24 cellular contexts compared by ENCODE assay signal in the genomic region with DNA sequence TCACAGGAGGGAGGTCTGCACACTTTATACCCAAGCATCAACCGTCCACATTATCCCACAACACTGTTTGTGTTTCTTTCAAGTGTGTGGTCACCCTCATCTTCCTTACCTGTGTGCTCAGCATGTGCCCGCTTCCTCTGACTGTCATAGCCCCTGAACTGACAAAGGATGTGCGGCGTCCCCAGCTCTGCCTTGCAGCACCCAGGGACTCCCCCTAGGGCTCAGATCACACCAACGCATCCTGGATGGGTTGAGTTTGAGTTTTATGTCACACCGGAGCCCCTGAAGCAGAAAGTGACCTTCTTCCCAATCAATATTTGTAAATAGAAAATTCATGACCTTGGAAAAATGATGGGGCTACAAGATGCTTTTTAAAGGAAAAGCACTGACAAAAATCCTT.
DNase-seq lines count a peak whose midpoint lies in the region; ATAC-seq, FAIRE-seq and TF ChIP-seq lines count a peak whose summit lies in the region.
"Had no signal": no experiment of that assay in that cellular context is flagged by ENCODE, and none has a peak within 500 bp of the region (broad histone marks: within the 10 kb centered on the region; RNA-seq: fewer than 3 reads in every experiment).

No MANE protein-coding gene starts in this region.

- POLR2A ChIA-PET in H1 (lab: Charles Lee; ENCODE audit: partially characterized antibody): no interaction called here

- no peak overlapping the region for H2BK20ac ChIP-seq in H1 (ENCODE audit: low read length)

- H3K27me3 Mint-ChIP-seq in GM23338 (ENCODE audit: insufficient read depth, low read depth, poor library complexity): no peaks in the 10 kb centered on the region
- H3K27me3 Mint-ChIP-seq: activated naive CD8-positive, alpha-beta T cell; stimulated activated memory B cell treated with anti-CD40 and anti-IgM and Interleukin-4, amounts not matched to agents 10 μg/mL and 1 μg/mL and 100 μg/mL, for 72 hours had no signal

- H3K27me3 ChIP-seq in GM23338 (ENCODE audit: insufficient read depth) (no peaks in the 10 kb centered on the region), H1 (replicated peaks in 1 of 4; ENCODE audit: control insufficient read depth in 3 of 4, extremely low read depth in 1 of 4, insufficient read depth in 3 of 4, low read length in 3 of 4) (no peaks in the 10 kb centered on the region)
- H3K27me3 ChIP-seq: gastrocnemius medialis had no signal

- no peak overlapping the region for H2BK12ac ChIP-seq in H1 (ENCODE audit: low read depth, low read length)

- WGBS in H1 (ENCODE audit: extremely low coverage in 1 of 2, insufficient coverage in 1 of 2, insufficient read length in 1 of 2, insufficient replicate concordance in 2 of 2, low coverage in 1 of 2, low lambda C conversion rate in 2 of 2, missing lambda C conversion rate in 1 of 2), 2 experiments: 62% methylated on average over 6 of the region's 6 CpGs; no CpG with 5 or more reads in 1 of the 2 experiments

- H3K9ac ChIP-seq in H1 (replicated peaks in 1 of 4; ENCODE audit: extremely low read depth in 1 of 4, low read depth in 3 of 4, low read length in 3 of 4): no peak overlapping the region

- no peaks in the 10 kb centered on the region for H3K9me2 ChIP-seq in GM23338 (ENCODE audit: insufficient read depth)

- H3K4ac ChIP-seq in H1 (replicated peaks; ENCODE audit: insufficient read length, low read depth, low read length): no peak overlapping the region

- no peak overlapping the region for H4K5ac ChIP-seq in H1 (ENCODE audit: insufficient read length, low read depth, low read length)

- H3K4me3 ChIP-seq in GM23338 (no peak overlapping the region), H1 (ENCODE audit: extremely low read depth in 1 of 4, insufficient read depth in 2 of 4, low read depth in 3 of 4, low read length in 4 of 4) (no peak overlapping the region)
- H3K4me3 ChIP-seq: gastrocnemius medialis, lower lobe of right lung, psoas muscle had no signal

- H3K4me2 ChIP-seq in GM23338 (no peak overlapping the region), H1 (ENCODE audit: insufficient read depth in 1 of 2, low read depth in 2 of 2, low read length in 2 of 2) (no peak overlapping the region)

- H3K27ac ChIP-seq in GM23338 (ENCODE audit: low read depth) (no peak overlapping the region), H1 (ENCODE audit: low read depth, low read length) (no peak overlapping the region)
- H3K27ac ChIP-seq: gastrocnemius medialis, lower lobe of right lung, psoas muscle had no signal

- no peaks in the 10 kb centered on the region for H3K79me1 ChIP-seq in H1 (ENCODE audit: low read depth, low read length)

- TF ChIP-seq CTCF in GM23338 (conservative IDR thresholded peaks at IDR 0.05; ENCODE audit: low read depth in 2 of 2) (peak; percentile 44 to 49), H1 (IDR thresholded peaks at IDR 0.05; ENCODE audit: control extremely low read depth in 1 of 3, insufficient read depth in 1 of 3, low read depth in 1 of 3, low read length in 3 of 3) (peak; percentile 56 to 71 (median 69))

- no peak overlapping the region for H2BK5ac ChIP-seq in H1 (ENCODE audit: low read depth, low read length)

- no peak overlapping the region for H3K14ac ChIP-seq in H1 (ENCODE audit: insufficient read length)

- H3K36me3 ChIP-seq in GM23338 (ENCODE audit: insufficient read depth): no peaks in the 10 kb centered on the region; the same call in 1 of the 2 replicates
- no peaks in the 10 kb centered on the region for H3K36me3 ChIP-seq in H1 (ENCODE audit: control insufficient read depth in 2 of 4, insufficient read depth in 4 of 4, low read length in 3 of 4)
- H3K36me3 ChIP-seq: gastrocnemius medialis, lower lobe of right lung had no signal

- no peaks in the 10 kb centered on the region for H3F3A ChIP-seq in GM23338 (replicated peaks; ENCODE audit: low read depth)

- DNase-seq in GM23338 (ENCODE audit: low spot score) (peak; percentile 43), NCI-H510A (lab: John Stamatoyannopoulos, UW) (peak; percentile 61), H1 (ENCODE audit: low read depth in 1 of 2, low spot score in 2 of 2) (peak; percentile 29 to 54), NCI-H1436 treated with DMSO at 0.1 percent for 48 hours (lab: John Stamatoyannopoulos, UW) (no peak), HuH-7.5 (ENCODE audit: low spot score) (no peak), GM19238 (ENCODE audit: insufficient read length, low spot score) (no peak)
- no peak for DNase-seq in stimulated activated effector memory CD8-positive, alpha-beta T cell treated with anti-CD3 and anti-CD28 coated beads, Interleukin-12 subunit alpha, Interleukin-12 subunit beta, amount 100 ng/mL, for 72 hours (ENCODE audit: low spot score in 2 of 2)
- DNase-seq: AML-193; CD8-positive, alpha-beta T cell; DMS79 treated with DMSO at 0.1 percent for 48 hours; effector CD8-positive, alpha-beta T cell; gastrocnemius medialis; hypothalamus; lower lobe of right lung; NCI-H1105 treated with DMSO at 0.1 percent for 48 hours; NCI-H524; psoas muscle; stimulated activated CD4-positive, alpha-beta T cell treated with anti-CD3 and anti-CD28 coated beads, Interleukin-1b, Interleukin-23, amount 100 ng/mL, for 48 hours had no signal

- FAIRE-seq in H1 (lab: Jason Lieb, UNC): no peak
- FAIRE-seq: GM12892, keratinocyte had no signal

- no peak overlapping the region for H3K56ac ChIP-seq in H1 (replicated peaks; ENCODE audit: insufficient read length, low read depth, low read length)

- H3K4me1 ChIP-seq in GM23338 (ENCODE audit: insufficient read depth) (no peaks in the 10 kb centered on the region; the same call in 1 of the 2 replicates), H1 (replicated peaks in 1 of 4; ENCODE audit: control insufficient read depth in 3 of 4, insufficient read depth in 4 of 4, low read length in 3 of 4) (peaks cover 0 to 13% (median 5%) of the 10 kb centered on the region in 4 experiments; a peak in 4 of 7 replicates)
- H3K4me1 ChIP-seq: gastrocnemius medialis, lower lobe of right lung, psoas muscle had no signal

- H3K4me1 Mint-ChIP-seq in GM23338: no peaks in the 10 kb centered on the region
- no peaks in the 10 kb centered on the region for H3K4me1 Mint-ChIP-seq in stimulated activated effector memory CD8-positive, alpha-beta T cell treated with anti-CD3 and anti-CD28 coated beads, Interleukin-12 subunit alpha, Interleukin-12 subunit beta, amount 100 ng/mL, for 72 hours
- H3K4me1 Mint-ChIP-seq: stimulated activated memory B cell treated with anti-CD40 and anti-IgM and Interleukin-4, amounts not matched to agents 10 μg/mL and 1 μg/mL and 100 μg/mL, for 72 hours had no signal

- TF ChIP-seq EP300 in H1 (IDR thresholded peaks at IDR 0.05; ENCODE audit: borderline replicate concordance in 1 of 2, low read depth in 2 of 2, low read length in 2 of 2): no peak

- CTCF ChIA-PET in H1 (lab: Charles Lee; ENCODE audit: partially characterized antibody): interaction anchor here (0.7 to 1.7 kb wide), 9 partner anchors 8 to 181 kb away, joined by 3 to 5 read pairs (median 3); no protein-coding TSS in a partner anchor

- H3K79me2 ChIP-seq in GM23338 (replicated peaks; ENCODE audit: insufficient read depth) (no peaks in the 10 kb centered on the region), H1 (ENCODE audit: control insufficient read depth in 1 of 2, insufficient read depth in 2 of 2, low read length in 2 of 2) (no peaks in the 10 kb centered on the region)

- no peak for ATAC-seq in GM23338
- peak; percentile 65 for ATAC-seq in stimulated activated effector memory CD8-positive, alpha-beta T cell treated with anti-CD3 and anti-CD28 coated beads, Interleukin-12 subunit alpha, Interleukin-12 subunit beta, amount 100 ng/mL, for 72 hours
- ATAC-seq: CD8-positive, alpha-beta T cell; esophagus mucosa; gastrocnemius medialis; lower lobe of right lung; psoas muscle; Right ventricle myocardium inferior; stimulated activated memory B cell treated with anti-CD40 and anti-IgM and Interleukin-4, amounts not matched to agents 10 μg/mL and 1 μg/mL and 100 μg/mL, for 72 hours had no signal

- H4K20me1 ChIP-seq in GM23338 (replicated peaks; ENCODE audit: insufficient read depth): no peaks in the 10 kb centered on the region
- no peaks in the 10 kb centered on the region for H4K20me1 ChIP-seq in H1 (replicated peaks in 1 of 2; ENCODE audit: control insufficient read depth in 1 of 2, insufficient read depth in 2 of 2, low read length in 2 of 2)

- H3K9me3 ChIP-seq in H1 (ENCODE audit: insufficient read depth in 2 of 2, low read depth in 1 of 2, low read length in 1 of 2): peaks cover 2% of the 10 kb centered on the region in 2 experiments; a peak in 1 of 4 replicates
- H3K9me3 ChIP-seq: gastrocnemius medialis, lower lobe of right lung, psoas muscle had no signal

- no peaks in the 10 kb centered on the region for H3K23me2 ChIP-seq in H1 (ENCODE audit: low read depth, low read length)

- peaks cover 98% of the 10 kb centered on the region for H3K9me3 Mint-ChIP-seq in GM23338
- no peaks in the 10 kb centered on the region for H3K9me3 Mint-ChIP-seq in stimulated activated effector memory CD8-positive, alpha-beta T cell treated with anti-CD3 and anti-CD28 coated beads, Interleukin-12 subunit alpha, Interleukin-12 subunit beta, amount 100 ng/mL, for 72 hours
- H3K9me3 Mint-ChIP-seq: CD8-positive, alpha-beta T cell had no signal

- TF ChIP-seq POLR2A in H1 (IDR thresholded peaks at IDR 0.05; ENCODE audit: control extremely low read depth in 1 of 2, low read depth in 2 of 2, low read length in 2 of 2): no peak

- H2AK5ac ChIP-seq in H1 (ENCODE audit: low read depth, low read length): no peak overlapping the region

- no peak overlapping the region for H3K23ac ChIP-seq in H1 (ENCODE audit: insufficient read length)

- H4K91ac ChIP-seq in H1 (replicated peaks; ENCODE audit: insufficient read length, low read length): no peak overlapping the region

- no peak overlapping the region for H3K27ac Mint-ChIP-seq in GM23338
- H3K27ac Mint-ChIP-seq in stimulated activated effector memory CD8-positive, alpha-beta T cell treated with anti-CD3 and anti-CD28 coated beads, Interleukin-12 subunit alpha, Interleukin-12 subunit beta, amount 100 ng/mL, for 72 hours: no peak overlapping the region
- H3K27ac Mint-ChIP-seq: activated naive CD8-positive, alpha-beta T cell; CD8-positive, alpha-beta T cell; stimulated activated memory B cell treated with anti-CD40 and anti-IgM and Interleukin-4, amounts not matched to agents 10 μg/mL and 1 μg/mL and 100 μg/mL, for 72 hours had no signal

- no peak overlapping the region for H2BK120ac ChIP-seq in H1 (replicated peaks; ENCODE audit: low read depth, low read length)

- no peak overlapping the region for H3K18ac ChIP-seq in H1 (ENCODE audit: extremely low read depth, low read length)

- H2AFZ ChIP-seq in GM23338: no peak overlapping the region
- peak overlapping the region; percentile 79; the same call in 1 of the 2 replicates for H2AFZ ChIP-seq in H1 (ENCODE audit: low read length)

- H3K4me3 Mint-ChIP-seq in GM23338: no peak overlapping the region
- no peak overlapping the region for H3K4me3 Mint-ChIP-seq in stimulated activated effector memory CD8-positive, alpha-beta T cell treated with anti-CD3 and anti-CD28 coated beads, Interleukin-12 subunit alpha, Interleukin-12 subunit beta, amount 100 ng/mL, for 72 hours
- H3K4me3 Mint-ChIP-seq: activated naive CD8-positive, alpha-beta T cell; CD8-positive, alpha-beta T cell; stimulated activated memory B cell treated with anti-CD40 and anti-IgM and Interleukin-4, amounts not matched to agents 10 μg/mL and 1 μg/mL and 100 μg/mL, for 72 hours had no signal

- H4K8ac ChIP-seq in H1 (ENCODE audit: extremely low read depth, insufficient read depth, low read length): no peak overlapping the region

- peak; percentile 38 to 67; a peak in 3 of 4 replicates for TF ChIP-seq RAD21 in H1 (IDR thresholded peaks at IDR 0.05 in 1 of 2, conservative IDR thresholded peaks at IDR 0.05 in 1 of 2; ENCODE audit: low read depth in 2 of 2, low read length in 2 of 2)

- no peak overlapping the region for H2BK15ac ChIP-seq in H1 (ENCODE audit: low read length)

- H3K36me3 Mint-ChIP-seq in GM23338 (ENCODE audit: low read depth): peaks cover 28% of the 10 kb centered on the region
- H3K36me3 Mint-ChIP-seq in stimulated activated effector memory CD8-positive, alpha-beta T cell treated with anti-CD3 and anti-CD28 coated beads, Interleukin-12 subunit alpha, Interleukin-12 subunit beta, amount 100 ng/mL, for 72 hours: no peaks in the 10 kb centered on the region
- H3K36me3 Mint-ChIP-seq: activated naive CD8-positive, alpha-beta T cell; CD8-positive, alpha-beta T cell; stimulated activated memory B cell treated with anti-CD40 and anti-IgM and Interleukin-4, amounts not matched to agents 10 μg/mL and 1 μg/mL and 100 μg/mL, for 72 hours had no signal

Comparison
In these comparisons a context has a peak if more than half of its experiments do, and no peak if none do; other contexts are left out.
1. DNase-seq: peak in GM23338 (single experiment), NCI-H510A (single experiment) and H1 (2 of 2); none in stimulated activated effector memory CD8-positive, alpha-beta T cell treated with anti-CD3 and anti-CD28 coated beads, Interleukin-12 subunit alpha, Interleukin-12 subunit beta, amount 100 ng/mL, for 72 hours (0 of 2), NCI-H1436 treated with DMSO at 0.1 percent for 48 hours (single experiment), HuH-7.5 (single experiment) and GM19238 (single experiment).